In genomic region chr2:68789603-68790002, GRCh38 we compare ENCODE assay signal across 1 cellular context.
TF ChIP-seq lines count a peak whose summit lies in the region.

No MANE protein-coding gene starts in this region.

TF ChIP-seq in WTC11, 78 proteins besides CTCF, POLR2A, EP300 and RAD21 (continued from another document):
- TF ChIP-seq ZNF281 (CRISPR knock-in tag; IDR thresholded peaks at IDR 0.05) = no peak
- TF ChIP-seq ATF3 (CRISPR knock-in tag; conservative IDR thresholded peaks at IDR 0.05) = no peak
- no peak for TF ChIP-seq ZNF671 (CRISPR knock-in tag; IDR thresholded peaks at IDR 0.05)
- no peak for TF ChIP-seq ETV6 (CRISPR knock-in tag; IDR thresholded peaks at IDR 0.05)
- no peak for TF ChIP-seq OVOL2 (CRISPR knock-in tag; IDR thresholded peaks at IDR 0.05; ENCODE audit: borderline replicate concordance)
- no peak for TF ChIP-seq ZNF423 (CRISPR knock-in tag; IDR thresholded peaks at IDR 0.05)
- TF ChIP-seq E2F5 (CRISPR knock-in tag; IDR thresholded peaks at IDR 0.05) = no peak
- no peak for TF ChIP-seq GRHL2 (CRISPR knock-in tag; IDR thresholded peaks at IDR 0.05; ENCODE audit: insufficient replicate concordance, severe bottlenecking)
TF ChIP-seq in WTC11: peak in this region for 0.
